ENCODE assay signal across 27 cellular contexts in genomic region chr5:96331681-96332361, GRCh38.
DNase-seq lines count a peak whose midpoint lies in the region; ATAC-seq, FAIRE-seq and TF ChIP-seq lines count a peak whose summit lies in the region.
"Had no signal": no experiment of that assay in that cellular context is flagged by ENCODE, and none has a peak within 500 bp of the region (broad histone marks: within the 10 kb centered on the region; RNA-seq: fewer than 3 reads in every experiment).

No MANE protein-coding gene starts in this region.

- DNase-seq in NCI-H82 (lab: John Stamatoyannopoulos, UW) (peak; percentile 18), NCI-H82 treated with DMSO at 0.1 percent for 48 hours (lab: John Stamatoyannopoulos, UW; ENCODE audit: unreplicated experiment) (no peak), small intestine (peak; percentile 43), islet precursor cell (no peak)
- DNase-seq in stimulated activated CD4-positive, alpha-beta T cell treated with anti-CD3 and anti-CD28 coated beads, Interleukin-4, amount 100 ng/mL, for 24 hours, result no peak
- DNase-seq: activated CD4-positive, alpha-beta T cell treated with anti-CD3 and anti-CD28 coated beads, Interleukin-2, amount 50 U/mL, for 4 hours; activated CD4-positive, CD25-positive, alpha-beta regulatory T cell; activated naive CD4-positive, alpha-beta T cell; activated T-cell treated with anti-CD3 and anti-CD28 coated beads, Interleukin-2, amount 50 U/mL, for 72 hours; CD4-positive, alpha-beta memory T cell; H9; kidney; lower lobe of right lung; NCI-H446; spleen; stimulated activated CD4-positive, alpha-beta T cell treated with anti-CD3 and anti-CD28 coated beads, Interleukin-2, amount 100 ng/mL, for 24 hours; stimulated activated CD8-positive, alpha-beta memory T cell treated with anti-CD3 and anti-CD28 coated beads, Interleukin-4, amount 100 ng/mL, for 48 hours; uterus had no signal

- FAIRE-seq in small intestine (lab: Jason Lieb, UNC), result no peak
- FAIRE-seq: kidney had no signal

- H3K27me3 ChIP-seq in liver (ENCODE audit: control insufficient read depth in 4 of 4, insufficient read depth in 4 of 4, low read length in 3 of 4) (no peaks in the 10 kb centered on the region), small intestine (ENCODE audit: control insufficient read depth in 2 of 2, insufficient read depth in 2 of 2, low read length in 2 of 2) (no peaks in the 10 kb centered on the region)
- H3K27me3 ChIP-seq: right atrium auricular region, SJSA1, spleen, uterus had no signal

- H3K9ac ChIP-seq in liver (ENCODE audit: low read depth in 1 of 2, low read length in 2 of 2), result peak overlapping the region; percentile 29 to 75
- H3K9ac ChIP-seq: parathyroid adenoma had no signal

- H3K27ac ChIP-seq in VCaP, result peak overlapping the region; percentile 98
- H3K27ac ChIP-seq in liver (ENCODE audit: low read depth in 1 of 2, low read length in 2 of 2), result peak overlapping the region; percentile 72 to 85
- H3K27ac ChIP-seq in small intestine (ENCODE audit: low read depth in 1 of 2, low read length in 1 of 2), result no peak overlapping the region
- H3K27ac ChIP-seq: lower lobe of right lung, parathyroid adenoma, RWPE1, SJSA1, uterus had no signal

- TF ChIP-seq RAD21 in liver (IDR thresholded peaks at IDR 0.05), result no peak

- H3K36me3 ChIP-seq in liver (ENCODE audit: control insufficient read depth in 4 of 4, insufficient read depth in 3 of 4, low read depth in 1 of 4, low read length in 3 of 4) (no peaks in the 10 kb centered on the region), small intestine (ENCODE audit: control insufficient read depth in 2 of 2, insufficient read depth in 2 of 2, low read length in 2 of 2) (no peaks in the 10 kb centered on the region)
- H3K36me3 ChIP-seq: lower lobe of right lung, right atrium auricular region, SJSA1, spleen, thoracic aorta, uterus had no signal

- 29% methylated on average over 2 of the region's 2 CpGs for WGBS in liver
- 31 to 63% (median 40%) methylated on average over 2 of the region's 2 CpGs for WGBS in small intestine, 3 donors

- TF ChIP-seq CTCF in VCaP (conservative IDR thresholded peaks at IDR 0.05) (no peak), liver (IDR thresholded peaks at IDR 0.05; ENCODE audit: low read depth, low read length, missing input control) (no peak)

- ATAC-seq in HG03432 (IDR thresholded peaks at IDR 0.05; ENCODE audit: unreplicated experiment), result no peak
- ATAC-seq: activated T-cell treated with anti-CD3 and anti-CD28 coated beads, Interleukin-2, amount 50 U/mL, for 72 hours; esophagus mucosa had no signal

- peaks cover 8 to 42% (median 32%) of the 10 kb centered on the region in 4 donors for H3K4me1 ChIP-seq in liver (ENCODE audit: control insufficient read depth in 4 of 4, insufficient read depth in 4 of 4, low read length in 3 of 4)
- peaks cover 3 to 4% of the 10 kb centered on the region in 2 donors for H3K4me1 ChIP-seq in small intestine (ENCODE audit: control insufficient read depth in 2 of 2, insufficient read depth in 1 of 2, low read depth in 1 of 2, low read length in 1 of 2)
- H3K4me1 ChIP-seq: uterus had no signal

- H3K4me3 ChIP-seq in liver (ENCODE audit: low read depth in 1 of 3, low read length in 3 of 3) (no peak overlapping the region), small intestine (ENCODE audit: low read depth in 1 of 2, low read length in 2 of 2) (no peak overlapping the region)
- H3K4me3 ChIP-seq: lower lobe of right lung, right atrium auricular region, SJSA1, spleen, uterus had no signal

- H3K9me3 ChIP-seq in liver (ENCODE audit: control insufficient read depth in 4 of 4, low read length in 3 of 4) (no peaks in the 10 kb centered on the region), small intestine (ENCODE audit: control insufficient read depth, low read depth) (no peaks in the 10 kb centered on the region)
- H3K9me3 ChIP-seq: lower lobe of right lung, right atrium auricular region, SJSA1, spleen, thoracic aorta, uterus had no signal

TF ChIP-seq in liver, 16 proteins besides CTCF, POLR2A, EP300 and RAD21:
- TF ChIP-seq FOXA1 (IDR thresholded peaks at IDR 0.05), result peak; percentile 67
- no peak for TF ChIP-seq ATF3 (IDR thresholded peaks at IDR 0.05)
- no peak for TF ChIP-seq HNF4G (IDR thresholded peaks at IDR 0.05)
- TF ChIP-seq SP1 (IDR thresholded peaks at IDR 0.05), result no peak
- TF ChIP-seq HNF4A (conservative IDR thresholded peaks at IDR 0.05), result peak; percentile 31 to 71
- no peak for TF ChIP-seq REST (IDR thresholded peaks at IDR 0.05)
- no peak for TF ChIP-seq TAF1 (conservative IDR thresholded peaks at IDR 0.05)
- TF ChIP-seq MAX (IDR thresholded peaks at IDR 0.05), result no peak
- no peak for TF ChIP-seq ZBTB33 (IDR thresholded peaks at IDR 0.05)
- peak; percentile 60 for TF ChIP-seq YY1 (IDR thresholded peaks at IDR 0.05)
- no peak for TF ChIP-seq GABPA (IDR thresholded peaks at IDR 0.05 in 1 of 2, conservative IDR thresholded peaks at IDR 0.05 in 1 of 2)
- TF ChIP-seq JUND (IDR thresholded peaks at IDR 0.05), result peak in 1 of 2 donors; percentile 22
- TF ChIP-seq NR2F2 (IDR thresholded peaks at IDR 0.05), result no peak
- TF ChIP-seq FOXA2 (IDR thresholded peaks at IDR 0.05), result peak; percentile 56
- peak in 1 of 2 donors; percentile 29 for TF ChIP-seq RXRA (IDR thresholded peaks at IDR 0.05)
- no peak for TF ChIP-seq EGR1 (IDR thresholded peaks at IDR 0.05; ENCODE audit: low read depth in 2 of 2)
TF ChIP-seq in liver: peak in this region for 6.

Comparison
In these comparisons a context has a peak if more than half of its experiments do, and no peak if none do; other contexts are left out.
1. DNase-seq: peak in NCI-H82 (single experiment) and small intestine (single experiment); none in NCI-H82 treated with DMSO at 0.1 percent for 48 hours (single experiment), islet precursor cell (single experiment) and stimulated activated CD4-positive, alpha-beta T cell treated with anti-CD3 and anti-CD28 coated beads, Interleukin-4, amount 100 ng/mL, for 24 hours (single experiment).
2. H3K27ac ChIP-seq: peak in VCaP (single experiment) and liver (2 of 2); none in small intestine (0 of 2).